ENCODE assay signal across 1 cellular context in the genomic region with DNA sequence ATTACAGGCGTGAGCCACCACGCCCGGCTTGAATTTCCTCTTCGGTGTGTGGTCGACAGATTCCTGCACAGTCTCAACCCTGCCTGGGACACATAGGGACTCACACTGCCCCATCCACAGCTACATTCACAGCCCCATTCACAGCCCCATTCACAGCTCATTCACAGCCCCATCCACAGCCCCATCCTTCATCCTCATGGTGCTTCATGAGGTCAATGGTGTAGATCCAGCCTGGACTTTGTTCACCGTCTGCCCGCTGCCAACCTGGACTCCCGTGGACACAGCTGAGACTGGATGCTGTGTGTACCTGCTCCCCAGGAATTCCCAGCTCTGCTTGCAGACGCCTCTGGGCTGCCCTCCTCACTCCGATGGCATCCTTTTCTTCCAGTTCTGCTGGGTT.
TF ChIP-seq lines count a peak whose summit lies in the region.

No MANE protein-coding gene starts in this region.

TF ChIP-seq in WTC11, 78 proteins besides CTCF, POLR2A, EP300 and RAD21 (continued from another document):
- TF ChIP-seq, protein P1, sequence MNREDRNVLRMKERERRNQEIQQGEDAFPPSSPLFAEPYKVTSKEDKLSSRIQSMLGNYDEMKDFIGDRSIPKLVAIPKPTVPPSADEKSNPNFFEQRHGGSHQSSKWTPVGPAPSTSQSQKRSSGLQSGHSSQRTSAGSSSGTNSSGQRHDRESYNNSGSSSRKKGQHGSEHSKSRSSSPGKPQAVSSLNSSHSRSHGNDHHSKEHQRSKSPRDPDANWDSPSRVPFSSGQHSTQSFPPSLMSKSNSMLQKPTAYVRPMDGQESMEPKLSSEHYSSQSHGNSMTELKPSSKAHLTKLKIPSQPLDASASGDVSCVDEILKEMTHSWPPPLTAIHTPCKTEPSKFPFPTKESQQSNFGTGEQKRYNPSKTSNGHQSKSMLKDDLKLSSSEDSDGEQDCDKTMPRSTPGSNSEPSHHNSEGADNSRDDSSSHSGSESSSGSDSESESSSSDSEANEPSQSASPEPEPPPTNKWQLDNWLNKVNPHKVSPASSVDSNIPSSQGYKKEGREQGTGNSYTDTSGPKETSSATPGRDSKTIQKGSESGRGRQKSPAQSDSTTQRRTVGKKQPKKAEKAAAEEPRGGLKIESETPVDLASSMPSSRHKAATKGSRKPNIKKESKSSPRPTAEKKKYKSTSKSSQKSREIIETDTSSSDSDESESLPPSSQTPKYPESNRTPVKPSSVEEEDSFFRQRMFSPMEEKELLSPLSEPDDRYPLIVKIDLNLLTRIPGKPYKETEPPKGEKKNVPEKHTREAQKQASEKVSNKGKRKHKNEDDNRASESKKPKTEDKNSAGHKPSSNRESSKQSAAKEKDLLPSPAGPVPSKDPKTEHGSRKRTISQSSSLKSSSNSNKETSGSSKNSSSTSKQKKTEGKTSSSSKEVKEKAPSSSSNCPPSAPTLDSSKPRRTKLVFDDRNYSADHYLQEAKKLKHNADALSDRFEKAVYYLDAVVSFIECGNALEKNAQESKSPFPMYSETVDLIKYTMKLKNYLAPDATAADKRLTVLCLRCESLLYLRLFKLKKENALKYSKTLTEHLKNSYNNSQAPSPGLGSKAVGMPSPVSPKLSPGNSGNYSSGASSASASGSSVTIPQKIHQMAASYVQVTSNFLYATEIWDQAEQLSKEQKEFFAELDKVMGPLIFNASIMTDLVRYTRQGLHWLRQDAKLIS (CRISPR knock-in tag; IDR thresholded peaks at IDR 0.05; ENCODE audit: borderline replicate concordance) = no peak
- TF ChIP-seq, protein P2, sequence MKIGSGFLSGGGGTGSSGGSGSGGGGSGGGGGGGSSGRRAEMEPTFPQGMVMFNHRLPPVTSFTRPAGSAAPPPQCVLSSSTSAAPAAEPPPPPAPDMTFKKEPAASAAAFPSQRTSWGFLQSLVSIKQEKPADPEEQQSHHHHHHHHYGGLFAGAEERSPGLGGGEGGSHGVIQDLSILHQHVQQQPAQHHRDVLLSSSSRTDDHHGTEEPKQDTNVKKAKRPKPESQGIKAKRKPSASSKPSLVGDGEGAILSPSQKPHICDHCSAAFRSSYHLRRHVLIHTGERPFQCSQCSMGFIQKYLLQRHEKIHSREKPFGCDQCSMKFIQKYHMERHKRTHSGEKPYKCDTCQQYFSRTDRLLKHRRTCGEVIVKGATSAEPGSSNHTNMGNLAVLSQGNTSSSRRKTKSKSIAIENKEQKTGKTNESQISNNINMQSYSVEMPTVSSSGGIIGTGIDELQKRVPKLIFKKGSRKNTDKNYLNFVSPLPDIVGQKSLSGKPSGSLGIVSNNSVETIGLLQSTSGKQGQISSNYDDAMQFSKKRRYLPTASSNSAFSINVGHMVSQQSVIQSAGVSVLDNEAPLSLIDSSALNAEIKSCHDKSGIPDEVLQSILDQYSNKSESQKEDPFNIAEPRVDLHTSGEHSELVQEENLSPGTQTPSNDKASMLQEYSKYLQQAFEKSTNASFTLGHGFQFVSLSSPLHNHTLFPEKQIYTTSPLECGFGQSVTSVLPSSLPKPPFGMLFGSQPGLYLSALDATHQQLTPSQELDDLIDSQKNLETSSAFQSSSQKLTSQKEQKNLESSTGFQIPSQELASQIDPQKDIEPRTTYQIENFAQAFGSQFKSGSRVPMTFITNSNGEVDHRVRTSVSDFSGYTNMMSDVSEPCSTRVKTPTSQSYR (CRISPR knock-in tag; IDR thresholded peaks at IDR 0.05) = no peak
- no peak for TF ChIP-seq ZNF121 (CRISPR knock-in tag; IDR thresholded peaks at IDR 0.05)
